ENCODE assay signal across 14 cellular contexts in the genomic region with DNA sequence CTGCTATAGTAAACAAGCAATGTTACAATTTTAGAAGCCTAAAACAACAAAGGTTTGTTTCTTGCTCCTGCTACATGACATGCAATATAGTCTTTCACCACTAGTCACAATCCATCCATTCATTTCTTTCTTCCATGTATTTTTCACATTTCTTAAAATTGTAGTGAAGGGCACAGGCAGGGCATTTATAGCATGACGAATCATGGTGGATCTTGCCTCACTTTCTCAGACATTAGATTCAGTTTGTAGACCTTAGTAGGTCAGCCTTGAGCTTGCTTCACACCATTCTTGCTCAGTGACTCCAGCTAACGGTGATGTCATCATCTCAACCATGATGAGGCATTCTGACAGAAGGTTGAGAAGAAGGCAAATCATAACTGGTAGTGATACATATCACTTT.
DNase-seq lines count a peak whose midpoint lies in the region; ATAC-seq and TF ChIP-seq lines count a peak whose summit lies in the region.
"Had no signal": no experiment of that assay in that cellular context is flagged by ENCODE, and none has a peak within 500 bp of the region (broad histone marks: within the 10 kb centered on the region; RNA-seq: fewer than 3 reads in every experiment).

No MANE protein-coding gene starts in this region.

- no peaks in the 10 kb centered on the region for H4K20me1 ChIP-seq in DOHH2 (ENCODE audit: control insufficient read depth, insufficient read depth, low read depth, low read length)

- no peak overlapping the region for H3K4me3 ChIP-seq in DOHH2 (ENCODE audit: low read length)
- H3K4me3 ChIP-seq in RWPE2 (ENCODE audit: severe bottlenecking), result no peak overlapping the region
- H3K4me3 ChIP-seq: upper lobe of left lung had no signal

- no peaks in the 10 kb centered on the region for H3K9me3 ChIP-seq in DOHH2 (ENCODE audit: control insufficient read depth, insufficient read depth, low read length)
- H3K9me3 ChIP-seq in RWPE2 (ENCODE audit: severe bottlenecking), result no peaks in the 10 kb centered on the region
- no peaks in the 10 kb centered on the region for H3K9me3 ChIP-seq in CD4-positive, alpha-beta T cell (ENCODE audit: control insufficient read depth, low read length)
- H3K9me3 ChIP-seq: upper lobe of left lung had no signal

- POLR2A ChIA-PET in HEK293T (lab: Yijun Ruan, JAX), result no interaction called here
- POLR2A ChIA-PET in CD4-positive, alpha-beta T cell (lab: Charles Lee), result no interaction called here

- no peaks in the 10 kb centered on the region for H3K9me3 Mint-ChIP-seq in CD4-positive, alpha-beta T cell

- H3K27ac ChIP-seq in DOHH2 (ENCODE audit: low read depth, low read length) (no peak overlapping the region), RWPE2 (ENCODE audit: poor library complexity, severe bottlenecking) (no peak overlapping the region)
- H3K27ac ChIP-seq in CD4-positive, alpha-beta T cell (ENCODE audit: low read depth, low read length), result no peak overlapping the region
- H3K27ac ChIP-seq: KMS-11, upper lobe of left lung had no signal

- no peaks in the 10 kb centered on the region for H3K9me2 ChIP-seq in DOHH2 (replicated peaks; ENCODE audit: control insufficient read depth, low read length)

- no peaks in the 10 kb centered on the region for H3K79me2 ChIP-seq in DOHH2 (ENCODE audit: control insufficient read depth, low read length)

- H3K27ac Mint-ChIP-seq in CD4-positive, alpha-beta T cell, result no peak overlapping the region

- CTCF ChIA-PET in HEK293T (lab: Yijun Ruan, JAX), result no interaction called here
- CTCF ChIA-PET in CD4-positive, alpha-beta T cell (lab: Charles Lee), result interaction anchor here (0.6 kb wide), 1 partner anchor 32 kb away, joined by 3 read pairs; no protein-coding TSS in a partner anchor

- no peak overlapping the region for H3K4me3 Mint-ChIP-seq in CD4-positive, alpha-beta T cell

- no peaks in the 10 kb centered on the region for H3K27me3 ChIP-seq in DOHH2 (ENCODE audit: control insufficient read depth, low read length)
- no peaks in the 10 kb centered on the region for H3K27me3 ChIP-seq in RWPE2 (ENCODE audit: insufficient read depth, poor library complexity, severe bottlenecking)
- no peaks in the 10 kb centered on the region for H3K27me3 ChIP-seq in CD4-positive, alpha-beta T cell (ENCODE audit: control insufficient read depth, insufficient read depth, low read length)
- H3K27me3 ChIP-seq: upper lobe of left lung had no signal

- intact Hi-C loops in CD4-positive, alpha-beta T cell (cut with DNase I, micrococcal nuclease), result no loop called here

- H3F3A ChIP-seq in DOHH2 (ENCODE audit: control insufficient read depth, insufficient read depth), result no peaks in the 10 kb centered on the region

- no peak overlapping the region for H3K4me2 ChIP-seq in DOHH2 (ENCODE audit: low read length)
- H3K4me2 ChIP-seq: KMS-11 had no signal

- H3K36me3 ChIP-seq in DOHH2 (ENCODE audit: control insufficient read depth, low read length), result no peaks in the 10 kb centered on the region
- H3K36me3 ChIP-seq in RWPE2 (ENCODE audit: low read depth), result no peaks in the 10 kb centered on the region
- H3K36me3 ChIP-seq: upper lobe of left lung had no signal

- H3K4me1 ChIP-seq in DOHH2 (ENCODE audit: control insufficient read depth, low read length) (no peaks in the 10 kb centered on the region), RWPE2 (ENCODE audit: insufficient read depth, poor library complexity, severe bottlenecking) (no peaks in the 10 kb centered on the region)
- H3K4me1 ChIP-seq: upper lobe of left lung had no signal

- TF ChIP-seq CTCF in DOHH2 (IDR thresholded peaks at IDR 0.05; ENCODE audit: low read depth, low read length, poor library complexity, severe bottlenecking) (peak; percentile 16), RWPE2 (IDR thresholded peaks at IDR 0.05; ENCODE audit: poor library complexity, severe bottlenecking) (peak; percentile 6)
- TF ChIP-seq CTCF in CD4-positive, alpha-beta T cell (IDR thresholded peaks at IDR 0.05), result no peak

- H3K36me3 Mint-ChIP-seq in CD4-positive, alpha-beta T cell (ENCODE audit: low read depth), result no peaks in the 10 kb centered on the region

- no peaks in the 10 kb centered on the region for H3K27me3 Mint-ChIP-seq in CD4-positive, alpha-beta T cell

- peak; percentile 9 for DNase-seq in HEK293T (ENCODE audit: extremely low spot score)
- DNase-seq in RWPE2 (ENCODE audit: low spot score), result no peak
- DNase-seq in hepatic stellate cell (ENCODE audit: low spot score), result peak; percentile 5
- no peak for DNase-seq in CD4-positive, alpha-beta T cell
- DNase-seq in GF-D8 (lab: John Stamatoyannopoulos, UW), result no peak
- no peak for DNase-seq in cerebellar cortex (ENCODE audit: low spot score)
- DNase-seq in activated CD4-positive, CD25-positive, alpha-beta regulatory T cell treated with anti-CD3 and anti-CD28 coated beads, Interleukin-2, amount 50 U/mL, for 72 hours, result no peak
- DNase-seq: activated CD4-positive, CD25-positive, alpha-beta regulatory T cell; activated gamma-delta T cell treated with Interleukin-2 at 50 U/mL for 16 hours; kidney; nucleus accumbens; upper lobe of left lung had no signal

- ATAC-seq in RWPE2 (ENCODE audit: low read depth), result no peak
- ATAC-seq in CD4-positive, alpha-beta T cell (ENCODE audit: poor library complexity), result no peak

- no peaks in the 10 kb centered on the region for H3K4me1 Mint-ChIP-seq in CD4-positive, alpha-beta T cell (ENCODE audit: low read depth)

TF ChIP-seq in HEK293T, 16 proteins besides CTCF, POLR2A, EP300 and RAD21:
- no peak for TF ChIP-seq LEF1 (IDR thresholded peaks at IDR 0.05; ENCODE audit: borderline replicate concordance)
TF ChIP-seq in HEK293T: peak in this region for 0.

Comparison
In these comparisons a context has a peak if more than half of its experiments do, and no peak if none do; other contexts are left out.
1. DNase-seq: peak in HEK293T (single experiment) and hepatic stellate cell (single experiment); none in RWPE2 (single experiment), CD4-positive, alpha-beta T cell (0 of 10), GF-D8 (single experiment), cerebellar cortex (single experiment) and activated CD4-positive, CD25-positive, alpha-beta regulatory T cell treated with anti-CD3 and anti-CD28 coated beads, Interleukin-2, amount 50 U/mL, for 72 hours (single experiment).